ENCODE assay signal across 1 cellular context in the genomic region with DNA sequence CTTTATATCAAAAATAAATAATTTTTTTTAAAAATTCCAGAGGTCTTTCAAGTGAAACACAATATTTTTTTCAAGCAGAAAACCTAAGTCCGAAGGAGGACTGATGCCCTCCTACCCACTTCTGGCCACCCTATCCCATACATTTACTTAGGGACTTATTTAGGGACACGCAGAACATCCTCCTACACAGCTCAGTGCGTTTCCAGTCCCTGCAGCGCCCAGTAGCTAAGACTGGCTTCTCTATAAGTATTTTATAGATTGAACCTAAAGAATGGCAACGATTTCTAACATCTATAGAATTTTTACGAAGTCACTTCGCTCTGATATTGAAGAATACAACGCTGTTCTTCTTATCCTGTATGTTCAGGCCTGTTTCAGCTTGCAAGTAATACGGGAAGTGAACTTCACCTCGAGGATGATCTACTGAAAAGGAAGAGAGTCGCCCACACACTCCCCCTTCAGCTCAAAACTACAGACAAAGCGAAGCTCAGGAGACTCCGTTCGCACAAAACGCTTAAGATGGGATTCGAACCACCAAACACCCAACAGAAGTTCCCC.
TF ChIP-seq lines count a peak whose summit lies in the region.

No MANE protein-coding gene starts in this region.

TF ChIP-seq in H1, 55 proteins besides CTCF, POLR2A, EP300 and RAD21:
- TF ChIP-seq CEBPB (IDR thresholded peaks at IDR 0.05; ENCODE audit: low read depth, low read length) (no peak), SP4 (IDR thresholded peaks at IDR 0.05; ENCODE audit: low read length) (no peak), ZNF274 (IDR thresholded peaks at IDR 0.05; ENCODE audit: borderline replicate concordance, extremely low read depth, low read length) (no peak), SIN3A (conservative IDR thresholded peaks at IDR 0.05 in 1 of 2, IDR thresholded peaks at IDR 0.05 in 1 of 2; ENCODE audit: low read depth in 1 of 2, low read length in 2 of 2) (no peak), BCL11A (IDR thresholded peaks at IDR 0.05; ENCODE audit: low read depth in 2 of 2, low read length in 2 of 2) (no peak), SP1 (IDR thresholded peaks at IDR 0.05; ENCODE audit: low read depth, low read length) (no peak), PHF8 (conservative IDR thresholded peaks at IDR 0.05; ENCODE audit: low read depth, low read length) (no peak; the same call in 1 of the 2 replicates), TAF1 (IDR thresholded peaks at IDR 0.05; ENCODE audit: low read depth, low read length) (no peak), BACH1 (IDR thresholded peaks at IDR 0.05; ENCODE audit: low read length) (no peak), CHD1 (IDR thresholded peaks at IDR 0.05; ENCODE audit: low read depth, low read length) (no peak), YY1 (IDR thresholded peaks at IDR 0.05; ENCODE audit: low read depth, low read length) (no peak), FOSL1 (IDR thresholded peaks at IDR 0.05; ENCODE audit: insufficient read depth, low read depth, low read length) (no peak), KDM1A (IDR thresholded peaks at IDR 0.05; ENCODE audit: borderline replicate concordance, low read length) (no peak)
- TF ChIP-seq, protein P1, sequence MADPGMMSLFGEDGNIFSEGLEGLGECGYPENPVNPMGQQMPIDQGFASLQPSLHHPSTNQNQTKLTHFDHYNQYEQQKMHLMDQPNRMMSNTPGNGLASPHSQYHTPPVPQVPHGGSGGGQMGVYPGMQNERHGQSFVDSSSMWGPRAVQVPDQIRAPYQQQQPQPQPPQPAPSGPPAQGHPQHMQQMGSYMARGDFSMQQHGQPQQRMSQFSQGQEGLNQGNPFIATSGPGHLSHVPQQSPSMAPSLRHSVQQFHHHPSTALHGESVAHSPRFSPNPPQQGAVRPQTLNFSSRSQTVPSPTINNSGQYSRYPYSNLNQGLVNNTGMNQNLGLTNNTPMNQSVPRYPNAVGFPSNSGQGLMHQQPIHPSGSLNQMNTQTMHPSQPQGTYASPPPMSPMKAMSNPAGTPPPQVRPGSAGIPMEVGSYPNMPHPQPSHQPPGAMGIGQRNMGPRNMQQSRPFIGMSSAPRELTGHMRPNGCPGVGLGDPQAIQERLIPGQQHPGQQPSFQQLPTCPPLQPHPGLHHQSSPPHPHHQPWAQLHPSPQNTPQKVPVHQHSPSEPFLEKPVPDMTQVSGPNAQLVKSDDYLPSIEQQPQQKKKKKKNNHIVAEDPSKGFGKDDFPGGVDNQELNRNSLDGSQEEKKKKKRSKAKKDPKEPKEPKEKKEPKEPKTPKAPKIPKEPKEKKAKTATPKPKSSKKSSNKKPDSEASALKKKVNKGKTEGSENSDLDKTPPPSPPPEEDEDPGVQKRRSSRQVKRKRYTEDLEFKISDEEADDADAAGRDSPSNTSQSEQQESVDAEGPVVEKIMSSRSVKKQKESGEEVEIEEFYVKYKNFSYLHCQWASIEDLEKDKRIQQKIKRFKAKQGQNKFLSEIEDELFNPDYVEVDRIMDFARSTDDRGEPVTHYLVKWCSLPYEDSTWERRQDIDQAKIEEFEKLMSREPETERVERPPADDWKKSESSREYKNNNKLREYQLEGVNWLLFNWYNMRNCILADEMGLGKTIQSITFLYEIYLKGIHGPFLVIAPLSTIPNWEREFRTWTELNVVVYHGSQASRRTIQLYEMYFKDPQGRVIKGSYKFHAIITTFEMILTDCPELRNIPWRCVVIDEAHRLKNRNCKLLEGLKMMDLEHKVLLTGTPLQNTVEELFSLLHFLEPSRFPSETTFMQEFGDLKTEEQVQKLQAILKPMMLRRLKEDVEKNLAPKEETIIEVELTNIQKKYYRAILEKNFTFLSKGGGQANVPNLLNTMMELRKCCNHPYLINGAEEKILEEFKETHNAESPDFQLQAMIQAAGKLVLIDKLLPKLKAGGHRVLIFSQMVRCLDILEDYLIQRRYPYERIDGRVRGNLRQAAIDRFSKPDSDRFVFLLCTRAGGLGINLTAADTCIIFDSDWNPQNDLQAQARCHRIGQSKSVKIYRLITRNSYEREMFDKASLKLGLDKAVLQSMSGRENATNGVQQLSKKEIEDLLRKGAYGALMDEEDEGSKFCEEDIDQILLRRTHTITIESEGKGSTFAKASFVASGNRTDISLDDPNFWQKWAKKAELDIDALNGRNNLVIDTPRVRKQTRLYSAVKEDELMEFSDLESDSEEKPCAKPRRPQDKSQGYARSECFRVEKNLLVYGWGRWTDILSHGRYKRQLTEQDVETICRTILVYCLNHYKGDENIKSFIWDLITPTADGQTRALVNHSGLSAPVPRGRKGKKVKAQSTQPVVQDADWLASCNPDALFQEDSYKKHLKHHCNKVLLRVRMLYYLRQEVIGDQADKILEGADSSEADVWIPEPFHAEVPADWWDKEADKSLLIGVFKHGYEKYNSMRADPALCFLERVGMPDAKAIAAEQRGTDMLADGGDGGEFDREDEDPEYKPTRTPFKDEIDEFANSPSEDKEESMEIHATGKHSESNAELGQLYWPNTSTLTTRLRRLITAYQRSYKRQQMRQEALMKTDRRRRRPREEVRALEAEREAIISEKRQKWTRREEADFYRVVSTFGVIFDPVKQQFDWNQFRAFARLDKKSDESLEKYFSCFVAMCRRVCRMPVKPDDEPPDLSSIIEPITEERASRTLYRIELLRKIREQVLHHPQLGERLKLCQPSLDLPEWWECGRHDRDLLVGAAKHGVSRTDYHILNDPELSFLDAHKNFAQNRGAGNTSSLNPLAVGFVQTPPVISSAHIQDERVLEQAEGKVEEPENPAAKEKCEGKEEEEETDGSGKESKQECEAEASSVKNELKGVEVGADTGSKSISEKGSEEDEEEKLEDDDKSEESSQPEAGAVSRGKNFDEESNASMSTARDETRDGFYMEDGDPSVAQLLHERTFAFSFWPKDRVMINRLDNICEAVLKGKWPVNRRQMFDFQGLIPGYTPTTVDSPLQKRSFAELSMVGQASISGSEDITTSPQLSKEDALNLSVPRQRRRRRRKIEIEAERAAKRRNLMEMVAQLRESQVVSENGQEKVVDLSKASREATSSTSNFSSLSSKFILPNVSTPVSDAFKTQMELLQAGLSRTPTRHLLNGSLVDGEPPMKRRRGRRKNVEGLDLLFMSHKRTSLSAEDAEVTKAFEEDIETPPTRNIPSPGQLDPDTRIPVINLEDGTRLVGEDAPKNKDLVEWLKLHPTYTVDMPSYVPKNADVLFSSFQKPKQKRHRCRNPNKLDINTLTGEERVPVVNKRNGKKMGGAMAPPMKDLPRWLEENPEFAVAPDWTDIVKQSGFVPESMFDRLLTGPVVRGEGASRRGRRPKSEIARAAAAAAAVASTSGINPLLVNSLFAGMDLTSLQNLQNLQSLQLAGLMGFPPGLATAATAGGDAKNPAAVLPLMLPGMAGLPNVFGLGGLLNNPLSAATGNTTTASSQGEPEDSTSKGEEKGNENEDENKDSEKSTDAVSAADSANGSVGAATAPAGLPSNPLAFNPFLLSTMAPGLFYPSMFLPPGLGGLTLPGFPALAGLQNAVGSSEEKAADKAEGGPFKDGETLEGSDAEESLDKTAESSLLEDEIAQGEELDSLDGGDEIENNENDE (IDR thresholded peaks at IDR 0.05; ENCODE audit: insufficient replicate concordance, low read length), result no peak
- TF ChIP-seq, protein P2, sequence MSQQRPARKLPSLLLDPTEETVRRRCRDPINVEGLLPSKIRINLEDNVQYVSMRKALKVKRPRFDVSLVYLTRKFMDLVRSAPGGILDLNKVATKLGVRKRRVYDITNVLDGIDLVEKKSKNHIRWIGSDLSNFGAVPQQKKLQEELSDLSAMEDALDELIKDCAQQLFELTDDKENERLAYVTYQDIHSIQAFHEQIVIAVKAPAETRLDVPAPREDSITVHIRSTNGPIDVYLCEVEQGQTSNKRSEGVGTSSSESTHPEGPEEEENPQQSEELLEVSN (IDR thresholded peaks at IDR 0.05), result no peak
- TF ChIP-seq, protein P3, sequence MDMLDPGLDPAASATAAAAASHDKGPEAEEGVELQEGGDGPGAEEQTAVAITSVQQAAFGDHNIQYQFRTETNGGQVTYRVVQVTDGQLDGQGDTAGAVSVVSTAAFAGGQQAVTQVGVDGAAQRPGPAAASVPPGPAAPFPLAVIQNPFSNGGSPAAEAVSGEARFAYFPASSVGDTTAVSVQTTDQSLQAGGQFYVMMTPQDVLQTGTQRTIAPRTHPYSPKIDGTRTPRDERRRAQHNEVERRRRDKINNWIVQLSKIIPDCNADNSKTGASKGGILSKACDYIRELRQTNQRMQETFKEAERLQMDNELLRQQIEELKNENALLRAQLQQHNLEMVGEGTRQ (IDR thresholded peaks at IDR 0.05; ENCODE audit: low read length), result no peak
- TF ChIP-seq, protein P4, sequence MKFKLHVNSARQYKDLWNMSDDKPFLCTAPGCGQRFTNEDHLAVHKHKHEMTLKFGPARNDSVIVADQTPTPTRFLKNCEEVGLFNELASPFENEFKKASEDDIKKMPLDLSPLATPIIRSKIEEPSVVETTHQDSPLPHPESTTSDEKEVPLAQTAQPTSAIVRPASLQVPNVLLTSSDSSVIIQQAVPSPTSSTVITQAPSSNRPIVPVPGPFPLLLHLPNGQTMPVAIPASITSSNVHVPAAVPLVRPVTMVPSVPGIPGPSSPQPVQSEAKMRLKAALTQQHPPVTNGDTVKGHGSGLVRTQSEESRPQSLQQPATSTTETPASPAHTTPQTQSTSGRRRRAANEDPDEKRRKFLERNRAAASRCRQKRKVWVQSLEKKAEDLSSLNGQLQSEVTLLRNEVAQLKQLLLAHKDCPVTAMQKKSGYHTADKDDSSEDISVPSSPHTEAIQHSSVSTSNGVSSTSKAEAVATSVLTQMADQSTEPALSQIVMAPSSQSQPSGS (IDR thresholded peaks at IDR 0.05; ENCODE audit: low read length), result no peak
